9 cellular contexts compared by ENCODE assay signal in the genomic region with DNA sequence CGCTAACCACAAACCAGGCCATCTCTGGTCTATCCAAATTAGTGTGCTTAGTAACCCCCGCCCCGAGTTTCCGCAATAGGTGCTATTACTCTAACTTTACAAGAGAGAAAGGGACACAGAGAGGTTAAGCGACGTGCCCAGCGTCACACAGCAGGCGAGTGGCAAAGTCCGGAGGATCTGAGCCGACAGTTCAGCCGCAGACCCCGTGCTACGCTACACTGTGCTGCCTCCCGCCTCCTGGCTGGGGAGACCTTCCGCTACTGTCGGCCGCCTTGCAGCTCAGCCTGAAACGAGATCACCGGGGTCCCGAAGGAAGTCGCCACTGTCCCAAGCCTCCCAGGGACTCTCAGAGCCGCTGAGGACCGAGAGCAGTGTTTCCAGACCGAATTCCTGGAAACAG. TPM values are rescaled to one million over a fixed set of nuclear protein-coding genes. Genes with fewer than 3 reads are reported as not detected.
A peak's percentile ranks its signal among the peaks of the same experiment; 100 is the strongest.
DNase-seq lines count a peak whose midpoint lies in the region; ATAC-seq and TF ChIP-seq lines count a peak whose summit lies in the region.
"Had no signal": no experiment of that assay in that cellular context is flagged by ENCODE, and none has a peak within 500 bp of the region (broad histone marks: within the 10 kb centered on the region; RNA-seq: fewer than 3 reads in every experiment).

No MANE protein-coding gene starts in this region.

- H3K36me3 ChIP-seq in ES-I3 (ENCODE audit: insufficient read depth, low read length) (peaks cover 9% of the 10 kb centered on the region; the same call in 1 of the 2 replicates), SJCRH30 (no peaks in the 10 kb centered on the region), prostate gland (peaks cover 2 to 12% of the 10 kb centered on the region in 2 donors)

- TF ChIP-seq CTCF in fibroblast of mammary gland (conservative IDR thresholded peaks at IDR 0.05; ENCODE audit: control insufficient read depth, insufficient read depth, low read depth, low read length) (no peak), prostate gland (IDR thresholded peaks at IDR 0.05) (no peak)

- H3K9ac ChIP-seq in ES-I3 (ENCODE audit: low read depth, low read length), result peak overlapping the region; percentile 97

- 24% methylated on average over 24 of the region's 24 CpGs for WGBS in prostate gland

- intact Hi-C loops in prostate gland (cut with DNase I), result loop anchor here (5.0 kb wide), 1 partner anchor 49 kb away; no protein-coding TSS in a partner anchor

- DNase-seq in SJCRH30 (no peak), fibroblast of mammary gland (ENCODE audit: low read depth) (no peak), prostate gland (ENCODE audit: low spot score) (no peak), NCI-H1092 (lab: John Stamatoyannopoulos, UW) (no peak), HK-2 (ENCODE audit: unreplicated experiment) (no peak)
- DNase-seq in activated effector memory CD4-positive, alpha-beta T cell treated with anti-CD3 and anti-CD28 coated beads, Interleukin-2, amount 50 U/mL, for 16 hours, result no peak
- DNase-seq: activated CD8-positive, alpha-beta memory T cell treated with anti-CD3 and anti-CD28 coated beads for 24 hours had no signal

- H3K4me1 ChIP-seq in ES-I3 (ENCODE audit: insufficient read depth, low read length), result peaks cover 9% of the 10 kb centered on the region; the same call in 1 of the 2 replicates
- peaks cover 3% of the 10 kb centered on the region; the same call in 1 of the 2 replicates for H3K4me1 ChIP-seq in SJCRH30
- H3K4me1 ChIP-seq in prostate gland (replicated peaks), result peaks cover 8% of the 10 kb centered on the region

- no peak overlapping the region for H3K27ac ChIP-seq in SJCRH30
- no peak overlapping the region for H3K27ac ChIP-seq in prostate gland

- TF ChIP-seq POLR2A in prostate gland (IDR thresholded peaks at IDR 0.05), result no peak

- H3K27me3 ChIP-seq in SJCRH30 (no peaks in the 10 kb centered on the region), prostate gland (replicated peaks; ENCODE audit: insufficient read depth) (no peaks in the 10 kb centered on the region)

- H3K9me3 ChIP-seq in ES-I3 (ENCODE audit: control insufficient read depth, insufficient read depth, low read length), result no peaks in the 10 kb centered on the region
- no peaks in the 10 kb centered on the region for H3K9me3 ChIP-seq in SJCRH30 (replicated peaks)
- H3K9me3 ChIP-seq in prostate gland, result no peaks in the 10 kb centered on the region

- ATAC-seq in esophagus mucosa, result no peak

- H3K4me3 ChIP-seq in SJCRH30 (peak overlapping the region; percentile 81), fibroblast of mammary gland (ENCODE audit: control insufficient read depth, low read depth, low read length) (peak overlapping the region; percentile 73), prostate gland (peak overlapping the region; percentile 99)

RNA-seq across cellular contexts. Expression of gene INTS1, which starts 0.8 kb away (rescaled TPM):
- total RNA-seq in SJCRH30 (2014; rRNA removed; shearing (Covaris generic)), result 25.1 and 27.7 TPM in 2 replicates
- total RNA-seq in prostate gland, result 100 to 1,000 TPM in 1 of 2 donors, 10 to 100 TPM in 1; 64.9 to 146 TPM
- 50.4 TPM for total RNA-seq in esophagus mucosa

RNA-seq across cellular contexts. Expression of gene MAFK, which starts 27.1 kb away (rescaled TPM):
- total RNA-seq in SJCRH30 (2014; rRNA removed; shearing (Covaris generic)), result 0.86 and 1.6 TPM in 2 replicates
- total RNA-seq in prostate gland (10 to 100 TPM; 29.1 to 50.6 TPM), esophagus mucosa (12.6 TPM)

RNA-seq across cellular contexts. Expression of gene MICALL2, which starts 44.1 kb away (rescaled TPM):
- total RNA-seq in SJCRH30 (2014; rRNA removed; shearing (Covaris generic)), result 1.1 and 1.3 TPM in 2 replicates
- total RNA-seq in prostate gland (10 to 100 TPM; 31.1 to 42.0 TPM), esophagus mucosa (16.1 TPM)

RNA-seq across cellular contexts. Expression of gene TMEM184A, which starts 52.6 kb away (rescaled TPM):
- total RNA-seq in SJCRH30 (2014; rRNA removed; shearing (Covaris generic)), result not detected in 2 replicates
- total RNA-seq in prostate gland (10 to 100 TPM; 15.4 to 59.2 TPM), esophagus mucosa (86.6 TPM)
